21 cellular contexts compared by ENCODE assay signal in genomic region chr9:15248106-15248505, GRCh38.
"Had no signal": no experiment of that assay in that cellular context is flagged by ENCODE, and none has a peak within 500 bp of the region (broad histone marks: within the 10 kb centered on the region; RNA-seq: fewer than 3 reads in every experiment).

No MANE protein-coding gene starts in this region.

- H3K9me3 ChIP-seq: breast epithelium, esophagus muscularis mucosa, gastroesophageal sphincter, heart left ventricle, sigmoid colon, spleen, thyroid gland, uterus had no signal

- H3K4me3 ChIP-seq: breast epithelium, esophagus muscularis mucosa, gastroesophageal sphincter, heart left ventricle, neural progenitor cell, sigmoid colon, spleen, thyroid gland, uterus had no signal

- H3K27me3 Mint-ChIP-seq: dendritic cell treated with granulocyte-macrophage colony-stimulating factor and Interleukin-4, amounts not matched to agents 40 ng/mL and 50 ng/mL, for 4 days had no signal

- H3K4me1 ChIP-seq: breast epithelium had no signal

- DNase-seq: activated CD4-positive, CD25-positive, alpha-beta regulatory T cell treated with anti-CD3 and anti-CD28 coated beads, Interleukin-2, amount 50 U/mL, for 72 hours; activated effector memory CD4-positive, alpha-beta T cell treated with anti-CD3 and anti-CD28 coated beads, Interleukin-2, amount 50 U/mL, for 16 hours; activated naive CD4-positive, alpha-beta T cell treated with anti-CD3 and anti-CD28 coated beads, Interleukin-2, amount 50 U/mL, for 16 hours; activated T-cell treated with anti-CD3 and anti-CD28 coated beads, Interleukin-2, amount 50 U/mL, for 72 hours; aorta; effector memory CD4-positive, alpha-beta T cell; heart left ventricle; kidney glomerular epithelial cell; left ventricle myocardium superior; sigmoid colon; spleen; stimulated activated naive B cell treated with anti-CD40 and anti-IgM and Interleukin-4, amounts not matched to agents 10 μg/mL and 1 μg/mL and 100 μg/mL, for 72 hours; T-helper 1 cell; thyroid gland; uterus had no signal

- H3K27ac Mint-ChIP-seq: activated T-cell treated with anti-CD3 and anti-CD28 coated beads, Interleukin-2, amount 50 U/mL, for 72 hours; dendritic cell treated with granulocyte-macrophage colony-stimulating factor and Interleukin-4, amounts not matched to agents 40 ng/mL and 50 ng/mL, for 4 days; neural progenitor cell; stimulated activated naive B cell treated with anti-CD40 and anti-IgM and Interleukin-4, amounts not matched to agents 10 μg/mL and 1 μg/mL and 100 μg/mL, for 72 hours had no signal

- H3K27ac ChIP-seq: breast epithelium, esophagus muscularis mucosa, gastroesophageal sphincter, neural progenitor cell, parathyroid adenoma, spleen, thyroid gland had no signal

- H3K27me3 ChIP-seq: breast epithelium, esophagus muscularis mucosa, gastroesophageal sphincter, heart left ventricle, neural progenitor cell, sigmoid colon, spleen, thyroid gland, uterus had no signal

- H3K36me3 Mint-ChIP-seq: neural progenitor cell had no signal

- H3K9me3 Mint-ChIP-seq: dendritic cell treated with granulocyte-macrophage colony-stimulating factor and Interleukin-4, amounts not matched to agents 40 ng/mL and 50 ng/mL, for 4 days; neural progenitor cell; stimulated activated naive B cell treated with anti-CD40 and anti-IgM and Interleukin-4, amounts not matched to agents 10 μg/mL and 1 μg/mL and 100 μg/mL, for 72 hours had no signal

- H2AFZ ChIP-seq: neural progenitor cell, parathyroid adenoma had no signal

- H3K36me3 ChIP-seq: breast epithelium, esophagus muscularis mucosa, gastroesophageal sphincter, heart left ventricle, neural progenitor cell, sigmoid colon, spleen, thyroid gland, uterus had no signal

- H3K79me2 ChIP-seq: parathyroid adenoma had no signal

- H3K4me3 Mint-ChIP-seq: activated T-cell treated with anti-CD3 and anti-CD28 coated beads, Interleukin-2, amount 50 U/mL, for 72 hours; dendritic cell treated with granulocyte-macrophage colony-stimulating factor and Interleukin-4, amounts not matched to agents 40 ng/mL and 50 ng/mL, for 4 days; neural progenitor cell; stimulated activated naive B cell treated with anti-CD40 and anti-IgM and Interleukin-4, amounts not matched to agents 10 μg/mL and 1 μg/mL and 100 μg/mL, for 72 hours had no signal
